In the genomic region with DNA sequence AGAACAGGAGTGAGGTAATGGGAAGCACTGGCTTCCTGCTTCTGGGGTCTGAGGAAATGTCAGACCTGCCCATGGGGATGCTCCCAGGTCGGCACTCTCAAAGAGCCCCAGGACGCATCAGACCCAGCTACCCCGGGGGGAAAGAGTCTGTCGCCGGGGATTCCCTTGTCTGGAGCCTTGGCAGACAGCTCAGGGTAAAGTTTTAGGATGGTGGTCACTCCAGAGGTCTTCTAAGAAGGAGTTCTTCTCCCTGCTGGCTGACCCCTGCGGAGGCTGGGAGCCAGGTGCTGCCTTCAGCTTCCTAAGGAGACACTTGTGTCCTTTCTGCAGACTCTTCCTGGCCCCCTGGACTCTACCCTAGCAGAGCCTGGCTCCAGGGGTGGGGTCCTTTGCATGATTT, we compare ENCODE assay signal across 28 cellular contexts.
"Had no signal": no experiment of that assay in that cellular context is flagged by ENCODE, and none has a peak within 500 bp of the region (broad histone marks: within the 10 kb centered on the region; RNA-seq: fewer than 3 reads in every experiment).

No MANE protein-coding gene starts in this region.

- H3K27me3 ChIP-seq: ovary, right lobe of liver, stomach, thyroid gland, tibial nerve, upper lobe of left lung had no signal

- H3K9ac ChIP-seq: parathyroid adenoma had no signal

- H3K4me1 Mint-ChIP-seq: stimulated activated effector memory CD8-positive, alpha-beta T cell treated with anti-CD3 and anti-CD28 coated beads, Interleukin-12 subunit alpha, Interleukin-12 subunit beta, amount 100 ng/mL, for 72 hours had no signal

- H3K4me2 ChIP-seq: smooth muscle cell had no signal

- H3K27ac ChIP-seq: ovary, parathyroid adenoma, psoas muscle, right lobe of liver, stomach, thoracic aorta, thyroid gland, tibial nerve, upper lobe of left lung had no signal

- H3K9me3 Mint-ChIP-seq: naive B cell; naive thymus-derived CD8-positive, alpha-beta T cell; natural killer cell treated with Interleukin-12 subunit alpha and Interleukin-12 subunit beta and Interleukin-15 and Interleukin-18, amount 100 ng/mL, for 72 hours; nephron progenitor cell; neural crest cell; stimulated activated effector memory CD8-positive, alpha-beta T cell treated with anti-CD3 and anti-CD28 coated beads, Interleukin-12 subunit alpha, Interleukin-12 subunit beta, amount 100 ng/mL, for 72 hours; stimulated activated naive CD8-positive, alpha-beta T cell treated with anti-CD3 and anti-CD28 coated beads, Interleukin-15, Interleukin-2, amounts not matched to agents 100 ng/mL and 50 ng/mL, for 24 hours had no signal

- H3K27ac Mint-ChIP-seq: naive B cell; naive thymus-derived CD8-positive, alpha-beta T cell; natural killer cell treated with Interleukin-12 subunit alpha and Interleukin-12 subunit beta and Interleukin-15 and Interleukin-18, amount 100 ng/mL, for 72 hours; nephron progenitor cell; progenitor cell of endocrine pancreas; stimulated activated effector memory CD8-positive, alpha-beta T cell treated with anti-CD3 and anti-CD28 coated beads, Interleukin-12 subunit alpha, Interleukin-12 subunit beta, amount 100 ng/mL, for 72 hours; stimulated activated naive B cell treated with anti-CD40 and anti-IgM and Interleukin-4, amounts not matched to agents 10 μg/mL and 1 μg/mL and 100 μg/mL, for 72 hours; stimulated activated naive CD8-positive, alpha-beta T cell treated with anti-CD3 and anti-CD28 coated beads, Interleukin-15, Interleukin-2, amounts not matched to agents 100 ng/mL and 50 ng/mL, for 24 hours had no signal

- H3K4me3 ChIP-seq: ovary, psoas muscle, right lobe of liver, skin epidermis, smooth muscle cell, stomach, thoracic aorta, thyroid gland, tibial nerve, upper lobe of left lung had no signal

- H3K27me3 Mint-ChIP-seq: naive thymus-derived CD8-positive, alpha-beta T cell; natural killer cell treated with Interleukin-12 subunit alpha and Interleukin-12 subunit beta and Interleukin-15 and Interleukin-18, amount 100 ng/mL, for 72 hours; stimulated activated naive B cell treated with anti-CD40 and anti-IgM and Interleukin-4, amounts not matched to agents 10 μg/mL and 1 μg/mL and 100 μg/mL, for 72 hours; stimulated activated naive CD8-positive, alpha-beta T cell treated with anti-CD3 and anti-CD28 coated beads, Interleukin-15, Interleukin-2, amounts not matched to agents 100 ng/mL and 50 ng/mL, for 24 hours had no signal

- H3K4me3 Mint-ChIP-seq: naive B cell; naive thymus-derived CD8-positive, alpha-beta T cell; natural killer cell treated with Interleukin-12 subunit alpha and Interleukin-12 subunit beta and Interleukin-15 and Interleukin-18, amount 100 ng/mL, for 72 hours; nephron progenitor cell; neural crest cell; stimulated activated effector memory CD8-positive, alpha-beta T cell treated with anti-CD3 and anti-CD28 coated beads, Interleukin-12 subunit alpha, Interleukin-12 subunit beta, amount 100 ng/mL, for 72 hours; stimulated activated naive B cell treated with anti-CD40 and anti-IgM and Interleukin-4, amounts not matched to agents 10 μg/mL and 1 μg/mL and 100 μg/mL, for 72 hours; stimulated activated naive CD8-positive, alpha-beta T cell treated with anti-CD3 and anti-CD28 coated beads, Interleukin-15, Interleukin-2, amounts not matched to agents 100 ng/mL and 50 ng/mL, for 24 hours had no signal

- H3K36me3 ChIP-seq: ovary, right lobe of liver, stomach, thoracic aorta, thyroid gland, tibial nerve, upper lobe of left lung had no signal

- H3K36me3 Mint-ChIP-seq: naive B cell; naive thymus-derived CD8-positive, alpha-beta T cell; natural killer cell treated with Interleukin-12 subunit alpha and Interleukin-12 subunit beta and Interleukin-15 and Interleukin-18, amount 100 ng/mL, for 72 hours; stimulated activated effector memory CD8-positive, alpha-beta T cell treated with anti-CD3 and anti-CD28 coated beads, Interleukin-12 subunit alpha, Interleukin-12 subunit beta, amount 100 ng/mL, for 72 hours; stimulated activated naive B cell treated with anti-CD40 and anti-IgM and Interleukin-4, amounts not matched to agents 10 μg/mL and 1 μg/mL and 100 μg/mL, for 72 hours had no signal

- DNase-seq: naive B cell; naive thymus-derived CD8-positive, alpha-beta T cell; nephron progenitor cell; occipital lobe; ovary; posterior cingulate gyrus; psoas muscle; right lobe of liver; stimulated activated CD4-positive, alpha-beta T cell treated with anti-CD3 and anti-CD28 coated beads, Interleukin-15, amount 100 ng/mL, for 24 hours; stimulated activated CD4-positive, alpha-beta T cell treated with anti-CD3 and anti-CD28 coated beads, Interleukin-2, amount 100 ng/mL, for 24 hours; stimulated activated CD4-positive, alpha-beta T cell treated with anti-CD3 and anti-CD28 coated beads, Interleukin-2, amount 100 ng/mL, for 48 hours; stimulated activated CD4-positive, alpha-beta T cell treated with anti-CD3 and anti-CD28 coated beads, Interleukin-4, amount 100 ng/mL, for 24 hours; stimulated activated naive B cell treated with anti-CD40 and anti-IgM and Interleukin-4, amounts not matched to agents 10 μg/mL and 1 μg/mL and 100 μg/mL, for 72 hours; stimulated activated naive CD4-positive, alpha-beta T cell treated with Interleukin-2 at 50 U/mL for 16 hours; stomach; thyroid gland; trophoblast cell; upper lobe of left lung had no signal

- H3K4me1 ChIP-seq: parathyroid adenoma, right lobe of liver, stomach, thyroid gland, upper lobe of left lung had no signal

- H3K9me3 ChIP-seq: ovary, psoas muscle, right lobe of liver, stomach, thoracic aorta, thyroid gland, tibial nerve, upper lobe of left lung had no signal
